Comparison of ENCODE assay signal across 8 cellular contexts in genomic region chr15:101723161-101723873, GRCh38. TPM values are rescaled to one million over a fixed set of nuclear protein-coding genes. Genes with fewer than 3 reads are reported as not detected.
DNase-seq lines count a peak whose midpoint lies in the region; ATAC-seq and TF ChIP-seq lines count a peak whose summit lies in the region.

No MANE protein-coding gene starts in this region.

- no peaks in the 10 kb centered on the region for H4K20me1 ChIP-seq in SK-N-SH (ENCODE audit: insufficient read depth)

- peak overlapping the region; percentile 85 for H3K27ac ChIP-seq in CD4-positive, CD25-positive, alpha-beta regulatory T cell (ENCODE audit: insufficient read depth, low read length, poor library complexity, severe bottlenecking)
- peak overlapping the region; percentile 47 to 78; a peak in 2 of 4 replicates for H3K27ac ChIP-seq in SK-N-SH (ENCODE audit: low read depth in 2 of 2, low read length in 1 of 2)
- peak overlapping the region; percentile 90 to 92 for H3K27ac ChIP-seq in breast epithelium
- peak overlapping the region; percentile 95 to 97 for H3K27ac ChIP-seq in lung (ENCODE audit: low read depth in 1 of 2, low read length in 1 of 2)
- peak overlapping the region; percentile 60 for H3K27ac ChIP-seq in stomach smooth muscle (ENCODE audit: low read length)

- peaks cover 34% of the 10 kb centered on the region for H3K36me3 ChIP-seq in CD4-positive, CD25-positive, alpha-beta regulatory T cell (ENCODE audit: control insufficient read depth, insufficient read depth, low read length)
- H3K36me3 ChIP-seq in SK-N-SH (replicated peaks in 1 of 2; ENCODE audit: control insufficient read depth in 1 of 2, insufficient read depth in 2 of 2, low read length in 1 of 2): peaks cover 27 to 36% of the 10 kb centered on the region in 2 experiments
- no peaks in the 10 kb centered on the region for H3K36me3 ChIP-seq in breast epithelium
- H3K36me3 ChIP-seq in lung (ENCODE audit: control insufficient read depth in 2 of 2, insufficient read depth in 2 of 2, low read length in 2 of 2): peaks cover 12 to 15% of the 10 kb centered on the region in 2 donors
- H3K36me3 ChIP-seq in stomach smooth muscle (ENCODE audit: control insufficient read depth in 2 of 2, insufficient read depth in 2 of 2, low read length in 2 of 2): peaks cover 20 to 26% of the 10 kb centered on the region in 2 donors

- peak overlapping the region; percentile 77 for H3K9ac ChIP-seq in SK-N-SH
- H3K9ac ChIP-seq in stomach smooth muscle (ENCODE audit: low read length in 2 of 2): peak overlapping the region; percentile 52 to 83

- peak; percentile 7 to 41 (median 17) for DNase-seq in CD4-positive, CD25-positive, alpha-beta regulatory T cell
- DNase-seq in SK-N-SH (peak; percentile 22), breast epithelium (ENCODE audit: low spot score in 2 of 2) (no peak), lung (ENCODE audit: low spot score) (no peak), OCI-M2 (lab: John Stamatoyannopoulos, UW; ENCODE audit: unreplicated experiment) (no peak)

- no peaks in the 10 kb centered on the region for H3K9me3 Mint-ChIP-seq in CD4-positive, CD25-positive, alpha-beta regulatory T cell

- no peak for TF ChIP-seq CTCF in SK-N-SH (IDR thresholded peaks at IDR 0.05)
- TF ChIP-seq CTCF in breast epithelium (IDR thresholded peaks at IDR 0.05): no peak
- no peak for TF ChIP-seq CTCF in lung (IDR thresholded peaks at IDR 0.05; ENCODE audit: control extremely low read depth, extremely low read depth)

- intact Hi-C loops in breast epithelium (cut with DNase I; ENCODE audit: low total_unique reads): no loop called here

- H3K4me3 Mint-ChIP-seq in CD4-positive, CD25-positive, alpha-beta regulatory T cell: peak overlapping the region; percentile 87 to 93 (median 92)

- no peak for TF ChIP-seq POLR2A in breast epithelium (IDR thresholded peaks at IDR 0.05)

- TF ChIP-seq EP300 in SK-N-SH (IDR thresholded peaks at IDR 0.05; ENCODE audit: borderline replicate concordance in 1 of 2, low read depth in 1 of 2, low read length in 1 of 2): no peak

- H3K27me3 ChIP-seq in CD4-positive, CD25-positive, alpha-beta regulatory T cell (ENCODE audit: control insufficient read depth, insufficient read depth, low read length): no peaks in the 10 kb centered on the region
- H3K27me3 ChIP-seq in SK-N-SH (ENCODE audit: insufficient read depth) (no peaks in the 10 kb centered on the region), breast epithelium (no peaks in the 10 kb centered on the region), lung (ENCODE audit: control insufficient read depth, insufficient read depth) (no peaks in the 10 kb centered on the region), stomach smooth muscle (ENCODE audit: control insufficient read depth in 1 of 2, insufficient read depth in 2 of 2, low read length in 2 of 2) (no peaks in the 10 kb centered on the region)

- TF ChIP-seq RAD21 in SK-N-SH (IDR thresholded peaks at IDR 0.05; ENCODE audit: low read length): no peak

- no peaks in the 10 kb centered on the region for H3K9me3 ChIP-seq in CD4-positive, CD25-positive, alpha-beta regulatory T cell (ENCODE audit: control insufficient read depth in 2 of 2, low read length in 2 of 2)
- H3K9me3 ChIP-seq in SK-N-SH (no peaks in the 10 kb centered on the region), breast epithelium (no peaks in the 10 kb centered on the region), lung (ENCODE audit: control insufficient read depth in 2 of 2, insufficient read depth in 1 of 2, low read length in 1 of 2) (peaks cover 0 to 2% of the 10 kb centered on the region in 2 donors), stomach smooth muscle (ENCODE audit: control insufficient read depth in 2 of 2, low read length in 2 of 2) (no peaks in the 10 kb centered on the region)

- peak overlapping the region; percentile 93 for H3K4me3 ChIP-seq in CD4-positive, CD25-positive, alpha-beta regulatory T cell (ENCODE audit: low read depth, low read length)
- peak overlapping the region; percentile 80 to 82 for H3K4me3 ChIP-seq in SK-N-SH (ENCODE audit: low read depth in 2 of 2, low read length in 1 of 2)
- H3K4me3 ChIP-seq in breast epithelium: peak overlapping the region; percentile 86 to 96 (median 91)
- peak overlapping the region; percentile 77 for H3K4me3 ChIP-seq in lung
- H3K4me3 ChIP-seq in stomach smooth muscle (ENCODE audit: low read length in 2 of 2): peak overlapping the region; percentile 80 to 94

- ATAC-seq in CD4-positive, CD25-positive, alpha-beta regulatory T cell (ENCODE audit: low read depth in 2 of 2): no peak
- ATAC-seq in GM19035 (IDR thresholded peaks at IDR 0.05; ENCODE audit: unreplicated experiment) (peak; percentile 41), HG03432 (IDR thresholded peaks at IDR 0.05; ENCODE audit: unreplicated experiment) (peak; percentile 31), lung (ENCODE audit: insufficient read depth, low FRiP score) (no peak)

- H3K27me3 Mint-ChIP-seq in CD4-positive, CD25-positive, alpha-beta regulatory T cell: no peaks in the 10 kb centered on the region

- peak overlapping the region; percentile 78 for H3K4me2 ChIP-seq in SK-N-SH

- peak overlapping the region; percentile 78; the same call in 1 of the 2 replicates for H2AFZ ChIP-seq in SK-N-SH (ENCODE audit: low read depth)

- CTCF ChIA-PET in SK-N-SH (lab: Yijun Ruan, JAX): interaction anchor here (0.6 to 1.4 kb wide), 3 partner anchors 10 to 806 kb away, joined by 3 to 5 read pairs (median 4); no protein-coding TSS in a partner anchor

- H3K36me3 Mint-ChIP-seq in CD4-positive, CD25-positive, alpha-beta regulatory T cell: peaks cover 26% of the 10 kb centered on the region

- H3F3A ChIP-seq in SK-N-SH (replicated peaks; ENCODE audit: insufficient read depth): peaks cover 6% of the 10 kb centered on the region

- POLR2A ChIA-PET in SK-N-SH (lab: Yijun Ruan, JAX): no interaction called here

- peaks cover 11% of the 10 kb centered on the region; the same call in 1 of the 2 replicates for H3K79me2 ChIP-seq in SK-N-SH (ENCODE audit: insufficient read depth)

- peak overlapping the region; percentile 66 to 95 (median 88) for H3K27ac Mint-ChIP-seq in CD4-positive, CD25-positive, alpha-beta regulatory T cell

- 41% methylated on average over 8 of the region's 8 CpGs for WGBS in SK-N-SH (ENCODE audit: low lambda C conversion rate)
- WGBS in lung, 2 donors: 2 to 4% methylated on average over 8 of the region's 8 CpGs

- H3K9me2 ChIP-seq in SK-N-SH: no peaks in the 10 kb centered on the region

- H3K4me1 Mint-ChIP-seq in CD4-positive, CD25-positive, alpha-beta regulatory T cell: peaks cover 17 to 39% (median 20%) of the 10 kb centered on the region in 4 donors

- H3K4me1 ChIP-seq in CD4-positive, CD25-positive, alpha-beta regulatory T cell (ENCODE audit: control insufficient read depth, insufficient read depth, low read length, poor library complexity, severe bottlenecking): peaks cover 12% of the 10 kb centered on the region
- H3K4me1 ChIP-seq in SK-N-SH (ENCODE audit: control insufficient read depth in 1 of 2, insufficient read depth in 2 of 2, low read depth in 1 of 2, low read length in 1 of 2) (peaks cover 0 to 5% of the 10 kb centered on the region in 2 experiments; a peak in 3 of 4 replicates), breast epithelium (peaks cover 0 to 7% of the 10 kb centered on the region in 2 donors), lung (ENCODE audit: control insufficient read depth in 2 of 2, insufficient read depth in 2 of 2, low read length in 2 of 2) (no peaks in the 10 kb centered on the region), stomach smooth muscle (ENCODE audit: control insufficient read depth, insufficient read depth, low read length) (peaks cover 8% of the 10 kb centered on the region)

TF ChIP-seq in SK-N-SH, 30 proteins besides CTCF, POLR2A, EP300 and RAD21:
- no peak for TF ChIP-seq MXI1 (IDR thresholded peaks at IDR 0.05; ENCODE audit: low read depth, low read length)
- TF ChIP-seq MAX (IDR thresholded peaks at IDR 0.05; ENCODE audit: low read depth): no peak
- TF ChIP-seq FOSL2 (IDR thresholded peaks at IDR 0.05; ENCODE audit: borderline replicate concordance, low read depth): no peak
- TF ChIP-seq MEF2A (IDR thresholded peaks at IDR 0.05; ENCODE audit: borderline replicate concordance, low read depth): no peak
- TF ChIP-seq TEAD4 (IDR thresholded peaks at IDR 0.05; ENCODE audit: borderline replicate concordance, insufficient read depth): no peak
- no peak for TF ChIP-seq NRF1 (IDR thresholded peaks at IDR 0.05; ENCODE audit: low read depth, low read length)
- TF ChIP-seq ELF1 (IDR thresholded peaks at IDR 0.05): no peak
- TF ChIP-seq YY1 (IDR thresholded peaks at IDR 0.05; ENCODE audit: low read depth): no peak
- TF ChIP-seq IRF3 (IDR thresholded peaks at IDR 0.05; ENCODE audit: low read depth, low read length): no peak
- no peak for TF ChIP-seq CHD2 (IDR thresholded peaks at IDR 0.05; ENCODE audit: low read length, partially characterized antibody)

RNA-seq across cellular contexts. Expression of gene TARS3, which starts 1.0 kb away (rescaled TPM):
- total RNA-seq in CD4-positive, CD25-positive, alpha-beta regulatory T cell: 15.9 TPM
- 10 to 100 TPM in 1 of 4 donors, 1 to 10 TPM in 3; 6.5 to 10.1 (median 8.1) TPM for polyA plus RNA-seq in CD4-positive, CD25-positive, alpha-beta regulatory T cell
- polyA plus RNA-seq in SK-N-SH (2012; rRNA removed): 3.5 and 3.9 TPM in 2 replicates
- polyA plus RNA-seq in SK-N-SH (2012; cell fraction: cytosol; rRNA removed): 4.0 and 4.5 TPM in 2 replicates
- 9.5 and 9.7 TPM in 2 replicates for polyA plus RNA-seq in SK-N-SH (2012; cell fraction: nucleus; rRNA removed)
- 10 to 100 TPM; 21.3 to 32.8 (median 25.3) TPM for total RNA-seq in breast epithelium
- 10 to 100 TPM in 1 of 2 donors, 1 to 10 TPM in 1; 8.6 to 29.0 TPM for total RNA-seq in lung
- polyA plus RNA-seq in lung: 1 to 10 TPM; 3.4 to 3.5 TPM

Comparison
In these comparisons a context has a peak if more than half of its experiments do, and no peak if none do; other contexts are left out.
1. ATAC-seq: peak in GM19035 (single experiment) and HG03432 (single experiment); none in CD4-positive, CD25-positive, alpha-beta regulatory T cell (0 of 2) and lung (single experiment).
2. DNase-seq: peak in CD4-positive, CD25-positive, alpha-beta regulatory T cell (3 of 3) and SK-N-SH (single experiment); none in breast epithelium (0 of 2), lung (single experiment) and OCI-M2 (single experiment).
3. Peak in every context shown above with its lines, with median percentiles within 50 percentile points of each other: H3K27ac ChIP-seq and H3K4me3 ChIP-seq.